8 cellular contexts compared by ENCODE assay signal in genomic region chrX:47619486-47620302, GRCh38. TPM values are rescaled to one million over a fixed set of nuclear protein-coding genes. Genes with fewer than 3 reads are reported as not detected.
DNase-seq lines count a peak whose midpoint lies in the region; ATAC-seq and TF ChIP-seq lines count a peak whose summit lies in the region.

SYN1 (minus strand) TSS chrX:47619857; CDS start chrX:47619728, 129 bp downstream.

- H3K27me3 ChIP-seq in breast epithelium: peaks cover 0 to 35% of the 10 kb centered on the region in 2 donors
- H3K27me3 ChIP-seq in spleen (replicated peaks in 1 of 7): peaks cover 0 to 27% (median 4%) of the 10 kb centered on the region in 7 donors
- H3K27me3 ChIP-seq in Caco-2 (replicated peaks; ENCODE audit: control insufficient read depth, insufficient read depth, low read length): no peaks in the 10 kb centered on the region

- DNase-seq in EL (peak; percentile 68), NCI-H2107 treated with DMSO at 0.1 percent for 48 hours (lab: John Stamatoyannopoulos, UW; ENCODE audit: unreplicated experiment) (peak; percentile 50), activated B cell treated with CpG ODN at 0.5 μM for 24 hours (peak; percentile 62), breast epithelium (ENCODE audit: low spot score in 2 of 2) (peak; percentile 57 to 74), immature natural killer cell (peak; percentile 82 to 87 (median 83)), spleen (peak; percentile 93), Caco-2 (no peak)

- H3K4me1 Mint-ChIP-seq in activated B cell treated with CpG ODN at 0.5 μM for 24 hours: peaks cover 16% of the 10 kb centered on the region
- peaks cover 0 to 4% of the 10 kb centered on the region in 2 donors for H3K4me1 Mint-ChIP-seq in immature natural killer cell
- H3K4me1 Mint-ChIP-seq in Caco-2 (ENCODE audit: low read depth, unreplicated experiment): no peaks in the 10 kb centered on the region

- H3K4me1 ChIP-seq in breast epithelium: no peaks in the 10 kb centered on the region
- peaks cover 0 to 26% (median 8%) of the 10 kb centered on the region in 6 donors for H3K4me1 ChIP-seq in spleen
- H3K4me1 ChIP-seq in Caco-2: no peaks in the 10 kb centered on the region

- H3K9me3 Mint-ChIP-seq in activated B cell treated with CpG ODN at 0.5 μM for 24 hours (no peaks in the 10 kb centered on the region), immature natural killer cell (peaks cover 0 to 4% (median 0%) of the 10 kb centered on the region in 6 donors), Caco-2 (ENCODE audit: unreplicated experiment) (no peaks in the 10 kb centered on the region)

- no peaks in the 10 kb centered on the region for H3K36me3 Mint-ChIP-seq in activated B cell treated with CpG ODN at 0.5 μM for 24 hours (ENCODE audit: low read depth)
- no peaks in the 10 kb centered on the region for H3K36me3 Mint-ChIP-seq in immature natural killer cell
- peaks cover 7% of the 10 kb centered on the region for H3K36me3 Mint-ChIP-seq in Caco-2 (ENCODE audit: insufficient read depth, unreplicated experiment)

- 2 to 49% (median 28%) methylated on average over 3 to 87 of the region's 88 CpGs for WGBS in spleen, 5 donors

- H3K4me3 ChIP-seq in breast epithelium: peak within 1 kb of the TSS; percentile 23 to 62 (median 37)
- peak within 1 kb of the TSS in 7 of 8 donors; percentile 14 to 67 (median 32) for H3K4me3 ChIP-seq in spleen
- H3K4me3 ChIP-seq in Caco-2 (ENCODE audit: low read depth, low read length): no peak within 1 kb of the TSS

- ATAC-seq in HG02678 (IDR thresholded peaks at IDR 0.05; ENCODE audit: unreplicated experiment) (peak; percentile 76), activated B cell treated with CpG ODN at 0.5 μM for 24 hours (ENCODE audit: low read depth) (peak; percentile 93)

- H3K9me3 ChIP-seq in breast epithelium (no peaks in the 10 kb centered on the region), spleen (no peaks in the 10 kb centered on the region), Caco-2 (no peaks in the 10 kb centered on the region)

- H3K27me3 Mint-ChIP-seq in activated B cell treated with CpG ODN at 0.5 μM for 24 hours (peaks cover 45% of the 10 kb centered on the region), immature natural killer cell (ENCODE audit: low read depth in 3 of 3) (peaks cover 11 to 18% (median 17%) of the 10 kb centered on the region in 3 donors), Caco-2 (ENCODE audit: insufficient read depth, unreplicated experiment) (peaks cover 3% of the 10 kb centered on the region)

- TF ChIP-seq POLR2A in breast epithelium (IDR thresholded peaks at IDR 0.05): no peak
- TF ChIP-seq POLR2A in spleen (IDR thresholded peaks at IDR 0.05): no peak

- CTCF ChIA-PET in activated B cell treated with CpG ODN at 0.5 μM for 24 hours (lab: Charles Lee): no interaction called here
- CTCF ChIA-PET in Caco-2 (lab: Charles Lee): no interaction called here

- intact Hi-C loops in activated B cell treated with CpG ODN at 0.5 μM for 24 hours (cut with micrococcal nuclease) (loop anchor here (2.0 kb wide), 2 partner anchors 39 to 59 kb away; partner anchors contain the start of genes ARAF and UXT), breast epithelium (cut with DNase I; ENCODE audit: low total_unique reads) (loop anchor here (10.0 kb wide), 1 partner anchor 45 kb away; no protein-coding TSS in a partner anchor), spleen (cut with DNase I; ENCODE audit: low total_unique reads) (no loop called here), Caco-2 (cut with micrococcal nuclease; ENCODE audit: unreplicated experiment) (no loop called here)

- H3K4me3 Mint-ChIP-seq in activated B cell treated with CpG ODN at 0.5 μM for 24 hours: peak within 1 kb of the TSS; percentile 53
- H3K4me3 Mint-ChIP-seq in immature natural killer cell: peak within 1 kb of the TSS; percentile 12 to 75 (median 52)
- H3K4me3 Mint-ChIP-seq in Caco-2 (ENCODE audit: unreplicated experiment): no peak within 1 kb of the TSS

- no peak for TF ChIP-seq CTCF in activated B cell treated with CpG ODN at 0.5 μM for 24 hours (IDR thresholded peaks at IDR 0.05)
- TF ChIP-seq CTCF in breast epithelium (IDR thresholded peaks at IDR 0.05): no peak
- peak in 6 of 11 experiments; percentile 27 to 58 (median 44) for TF ChIP-seq CTCF in spleen (IDR thresholded peaks at IDR 0.05 in 8 of 11, conservative IDR thresholded peaks at IDR 0.05 in 3 of 11)
- TF ChIP-seq CTCF in Caco-2 (IDR thresholded peaks at IDR 0.05; ENCODE audit: insufficient read depth in 1 of 2, low read depth in 1 of 2, low read length in 1 of 2, severe bottlenecking in 1 of 2, unreplicated experiment in 1 of 2): no peak

- H3K36me3 ChIP-seq in breast epithelium (no peaks in the 10 kb centered on the region), spleen (peaks cover 0 to 1% (median 0%) of the 10 kb centered on the region in 6 donors), Caco-2 (ENCODE audit: control insufficient read depth, insufficient read depth, low read length) (no peaks in the 10 kb centered on the region)

- POLR2A ChIA-PET in activated B cell treated with CpG ODN at 0.5 μM for 24 hours (lab: Charles Lee) (interaction anchor here (0.5 to 0.6 kb wide), 2 partner anchors 837 to 951 kb away, joined by 4 to 7 read pairs; no protein-coding TSS in a partner anchor), Caco-2 (lab: Charles Lee) (no interaction called here)

- no peak within 1 kb of the TSS for H3K27ac Mint-ChIP-seq in activated B cell treated with CpG ODN at 0.5 μM for 24 hours
- H3K27ac Mint-ChIP-seq in immature natural killer cell: peak within 1 kb of the TSS in 2 of 6 donors; percentile 23 to 33
- H3K27ac Mint-ChIP-seq in Caco-2 (ENCODE audit: unreplicated experiment): no peak within 1 kb of the TSS

- no TSS peak for BruUV-seq in Caco-2 (replicated peaks; lab: Mats Ljungman, UMichigan)

- H3K27ac ChIP-seq in breast epithelium (no peak within 1 kb of the TSS), spleen (peak within 1 kb of the TSS in 1 of 8 donors; percentile 37)

RNA-seq across cellular contexts. Expression of gene SYN1, which starts in this region (rescaled TPM):
- total RNA-seq in activated B cell treated with CpG ODN at 0.5 μM for 24 hours (not detected in 2 replicates), breast epithelium (not detected), spleen (1 to 10 TPM in 1 of 7 donors, under 1 TPM in 6; 0.23 to 1.2 (median 0.60) TPM), Caco-2 (2022) (not detected in 2 replicates)
- polyA plus RNA-seq in immature natural killer cell (under 1 TPM in 1 of 3 donors, not detected in 2; 0.11 TPM), spleen (under 1 TPM; 0.10 to 0.68 (median 0.61) TPM)

Comparison
In these comparisons a context has a peak if more than half of its experiments do, and no peak if none do; other contexts are left out.
1. Peak in DNase-seq and ATAC-seq in activated B cell treated with CpG ODN at 0.5 μM for 24 hours; RNA of the gene not detected or under 1 TPM.
2. Peak in DNase-seq and H3K4me3 ChIP-seq in breast epithelium; RNA of the gene not detected or under 1 TPM.
3. Peak in DNase-seq in immature natural killer cell; RNA of the gene not detected or under 1 TPM.
4. DNase-seq: peak in EL (single experiment), NCI-H2107 treated with DMSO at 0.1 percent for 48 hours (single experiment) and spleen (single experiment); none in Caco-2 (0 of 2).
5. CTCF ChIP-seq: peak in spleen (6 of 11); none in activated B cell treated with CpG ODN at 0.5 μM for 24 hours (single experiment), breast epithelium (0 of 3) and Caco-2 (0 of 2).
6. intact Hi-C loops: an anchor here in activated B cell treated with CpG ODN at 0.5 μM for 24 hours (2.0 kb wide) and breast epithelium (10.0 kb wide); none called in spleen and Caco-2.